16 cellular contexts compared by ENCODE assay signal in genomic region chr2:67015681-67016080, GRCh38.
DNase-seq lines count a peak whose midpoint lies in the region; ATAC-seq and TF ChIP-seq lines count a peak whose summit lies in the region.
"Had no signal": no experiment of that assay in that cellular context is flagged by ENCODE, and none has a peak within 500 bp of the region (broad histone marks: within the 10 kb centered on the region; RNA-seq: fewer than 3 reads in every experiment).

No MANE protein-coding gene starts in this region.

- H2AFZ ChIP-seq in hepatocyte: no peak overlapping the region

- no peaks in the 10 kb centered on the region for H4K20me1 ChIP-seq in hepatocyte (ENCODE audit: insufficient read depth, poor library complexity, severe bottlenecking)

- H3K27ac ChIP-seq in RWPE1 (no peak overlapping the region), hepatocyte (no peak overlapping the region)
- H3K27ac ChIP-seq: SJSA1 had no signal

- H3K4me2 ChIP-seq in hepatocyte: no peak overlapping the region

- no peak for TF ChIP-seq CTCF in RWPE1 (conservative IDR thresholded peaks at IDR 0.05; ENCODE audit: low read depth)
- no peak for TF ChIP-seq CTCF in hepatocyte (IDR thresholded peaks at IDR 0.05; ENCODE audit: poor library complexity)

- no peaks in the 10 kb centered on the region for H3K9me3 ChIP-seq in hepatocyte (ENCODE audit: low read depth)
- H3K9me3 ChIP-seq: MG63, SJSA1 had no signal

- CTCF ChIA-PET in RWPE1 (lab: Yijun Ruan, JAX): interaction anchor here (0.6 to 1.0 kb wide), 2 partner anchors 377 to 635 kb away, joined by 3 to 4 read pairs; no protein-coding TSS in a partner anchor

- no peaks in the 10 kb centered on the region for H3K4me1 ChIP-seq in hepatocyte (ENCODE audit: insufficient read depth)
- H3K4me1 ChIP-seq: Caco-2, SJSA1 had no signal

- H3K4me3 ChIP-seq in hepatocyte: no peak overlapping the region
- H3K4me3 ChIP-seq: MG63, SJSA1 had no signal

- ATAC-seq in HG03520 (IDR thresholded peaks at IDR 0.05; ENCODE audit: unreplicated experiment): no peak

- H3K9me2 ChIP-seq in hepatocyte (replicated peaks; ENCODE audit: insufficient read depth): no peaks in the 10 kb centered on the region

- POLR2A ChIA-PET in RWPE1 (lab: Yijun Ruan, JAX; ENCODE audit: low non-redundant PET): no interaction called here

- DNase-seq in NCI-H510A treated with DMSO at 0.1 percent for 48 hours (lab: John Stamatoyannopoulos, UW) (peak; percentile 1), NCI-H510A (lab: John Stamatoyannopoulos, UW) (no peak), RWPE1 (ENCODE audit: low spot score) (peak; percentile 27), hepatocyte (ENCODE audit: low spot score) (peak; percentile 18), renal cortical epithelial cell (ENCODE audit: low read depth) (peak; percentile 47), OCI-M1 (lab: John Stamatoyannopoulos, UW) (no peak), GDM1 (lab: John Stamatoyannopoulos, UW) (no peak)
- DNase-seq: Caco-2, H7, HFFc6, MG63, NCI-H1048, NCI-H1436, NCI-H2081 had no signal

- no peaks in the 10 kb centered on the region for H3K36me3 ChIP-seq in hepatocyte (replicated peaks; ENCODE audit: insufficient read depth, low read depth)
- H3K36me3 ChIP-seq: MG63, SJSA1 had no signal

- no peaks in the 10 kb centered on the region for H3K79me2 ChIP-seq in hepatocyte

- H3K27me3 ChIP-seq in hepatocyte: no peaks in the 10 kb centered on the region
- H3K27me3 ChIP-seq: MG63 had no signal

Comparison
In these comparisons a context has a peak if more than half of its experiments do, and no peak if none do; other contexts are left out.
1. DNase-seq: peak in NCI-H510A treated with DMSO at 0.1 percent for 48 hours (single experiment), RWPE1 (single experiment), hepatocyte (single experiment) and renal cortical epithelial cell (single experiment); none in NCI-H510A (single experiment), OCI-M1 (single experiment) and GDM1 (single experiment).